In the genomic region with DNA sequence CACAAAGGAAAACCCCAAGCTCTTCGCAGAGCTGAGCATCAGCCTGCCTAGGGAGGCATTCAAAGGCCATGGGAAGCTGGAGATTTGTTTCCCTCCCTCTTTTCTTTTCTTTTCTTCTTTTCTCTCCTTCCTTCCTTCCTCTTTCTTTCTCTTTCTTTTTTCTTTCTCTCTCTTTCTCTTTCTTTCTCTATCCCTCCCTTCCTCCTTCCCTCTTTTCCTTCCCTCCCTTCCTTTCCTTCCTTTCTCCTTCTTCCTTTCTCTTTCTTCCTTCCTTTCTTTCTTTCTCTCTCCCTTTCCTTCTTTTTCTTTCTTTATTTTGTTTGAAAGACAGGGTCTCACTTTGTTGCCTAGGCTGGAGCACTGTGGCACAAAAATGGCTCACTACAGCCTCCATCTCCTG, we compare ENCODE assay signal across 7 cellular contexts.
"Had no signal": no experiment of that assay in that cellular context is flagged by ENCODE, and none has a peak within 500 bp of the region (broad histone marks: within the 10 kb centered on the region; RNA-seq: fewer than 3 reads in every experiment).

No MANE protein-coding gene starts in this region.

- ATAC-seq: GM23338, K562 had no signal

- H3K4me3 ChIP-seq: GM23338, K562 had no signal

- H3K4me2 ChIP-seq: GM23338 had no signal

- H3K27ac Mint-ChIP-seq: GM23338, H9, HFFc6 had no signal

- DNase-seq: H9, HCEC 1CT, HFFc6, IMR-90 had no signal

- H3K27ac ChIP-seq: HL-60 had no signal

- H2AFZ ChIP-seq: GM23338 had no signal

- H3K4me3 Mint-ChIP-seq: GM23338, H9, HFFc6 had no signal

- H3K4me1 Mint-ChIP-seq: GM23338 had no signal
